ENCODE assay signal across 8 cellular contexts in the genomic region with DNA sequence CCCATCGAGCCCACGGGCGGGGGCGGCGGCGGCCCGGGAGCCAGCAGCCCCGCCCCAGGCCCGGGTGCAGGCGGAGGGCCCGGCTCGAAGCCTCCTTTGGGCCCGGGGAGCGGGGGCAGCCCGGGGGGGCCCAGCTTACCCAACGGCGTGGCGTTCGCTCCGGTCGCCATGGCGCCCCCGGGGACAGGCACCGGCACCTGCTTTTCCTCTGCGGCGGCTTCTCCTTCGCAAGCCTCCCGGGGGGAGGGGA. TPM values are rescaled to one million over a fixed set of nuclear protein-coding genes. Genes with fewer than 3 reads are reported as not detected.
A peak's percentile ranks its signal among the peaks of the same experiment; 100 is the strongest.
DNase-seq lines count a peak whose midpoint lies in the region; ATAC-seq and TF ChIP-seq lines count a peak whose summit lies in the region.

No MANE protein-coding gene starts in this region.

- ATAC-seq in HG03095 (IDR thresholded peaks at IDR 0.05; ENCODE audit: unreplicated experiment) = peak; percentile 14
- no peak for ATAC-seq in GM21390 (IDR thresholded peaks at IDR 0.05; ENCODE audit: unreplicated experiment)

- TF ChIP-seq CTCF in GM12865 (IDR thresholded peaks at IDR 0.05; ENCODE audit: insufficient read depth, low read depth, low read length, missing control alignments) = no peak
- no peak for TF ChIP-seq CTCF in MCF 10A (IDR thresholded peaks at IDR 0.05; ENCODE audit: unreplicated experiment)

- DNase-seq in GM12865 (ENCODE audit: low read depth) = no peak
- DNase-seq in MCF 10A (ENCODE audit: unreplicated experiment) = no peak
- no peak for DNase-seq in NCI-H1930 (lab: John Stamatoyannopoulos, UW)
- no peak for DNase-seq in NCI-H1417 treated with DMSO at 0.1 percent for 48 hours (lab: John Stamatoyannopoulos, UW)
- DNase-seq in glomerular visceral epithelial cell (ENCODE audit: extremely low spot score) = no peak

- H3K4me1 Mint-ChIP-seq in MCF 10A (ENCODE audit: insufficient read depth, unreplicated experiment) = peaks cover 13% of the 10 kb centered on the region

- peak overlapping the region; percentile 87 for H3K9ac ChIP-seq in mucosa of stomach (ENCODE audit: low read length)

- H3K27me3 ChIP-seq in mucosa of stomach (ENCODE audit: control insufficient read depth, insufficient read depth, low read length) = no peaks in the 10 kb centered on the region

- H3K9me3 Mint-ChIP-seq in MCF 10A (ENCODE audit: unreplicated experiment) = no peaks in the 10 kb centered on the region

- BruUV-seq in MCF 10A (replicated peaks; lab: Mats Ljungman, UMichigan) = no TSS peak

- POLR2A ChIA-PET in MCF 10A (lab: Yijun Ruan, JAX) = interaction anchor here (0.7 to 9.8 kb wide), 29 partner anchors 10 to 837 kb away, joined by 3 to 86 read pairs (median 5); a partner anchor contains a TSS

- peak overlapping the region; percentile 86 for H3K4me3 ChIP-seq in GM12865 (ENCODE audit: low read depth, low read length)
- H3K4me3 ChIP-seq in mucosa of stomach (ENCODE audit: low read length) = peak overlapping the region; percentile 31

- peak overlapping the region; percentile 98 for H3K27ac Mint-ChIP-seq in MCF 10A (ENCODE audit: low read depth, unreplicated experiment)

- CTCF ChIA-PET in MCF 10A (lab: Yijun Ruan, JAX) = interaction anchor here (0.7 to 1.8 kb wide), 5 partner anchors 22 to 495 kb away, joined by 3 to 5 read pairs (median 3); no protein-coding TSS in a partner anchor

- H3K36me3 Mint-ChIP-seq in MCF 10A (ENCODE audit: insufficient read depth, unreplicated experiment) = peaks cover 58% of the 10 kb centered on the region

- H3K36me3 ChIP-seq in mucosa of stomach (ENCODE audit: control insufficient read depth, insufficient read depth, low read length) = peaks cover 9% of the 10 kb centered on the region

- H3K9me3 ChIP-seq in mucosa of stomach (ENCODE audit: control insufficient read depth, low read length) = no peaks in the 10 kb centered on the region

- peak overlapping the region; percentile 76 for H3K4me3 Mint-ChIP-seq in MCF 10A (ENCODE audit: unreplicated experiment)

- H3K4me1 ChIP-seq in mucosa of stomach (ENCODE audit: control insufficient read depth, insufficient read depth, low read length) = peaks cover 10% of the 10 kb centered on the region

- no peaks in the 10 kb centered on the region for H3K27me3 Mint-ChIP-seq in MCF 10A (ENCODE audit: insufficient read depth, unreplicated experiment)

- intact Hi-C loops in MCF 10A (cut with micrococcal nuclease) = loop anchor here (2.0 kb wide), 1 partner anchor 33 kb away; a partner anchor contains a TSS

RNA-seq across cellular contexts. Expression of a gene that starts 0.2 kb away (rescaled TPM):
- 446 and 503 TPM in 2 replicates for total RNA-seq in MCF 10A (2022)

RNA-seq across cellular contexts. Expression of a gene that starts 18.4 kb away (rescaled TPM):
- 0.09 and 0.10 TPM in 2 replicates for total RNA-seq in MCF 10A (2022)

RNA-seq across cellular contexts. Expression of a gene that starts 24.9 kb away (rescaled TPM):
- total RNA-seq in MCF 10A (2022) = 4.9 and 6.8 TPM in 2 replicates

RNA-seq across cellular contexts. Expression of a gene that starts 32.2 kb away (rescaled TPM):
- total RNA-seq in MCF 10A (2022) = 29.2 and 33.1 TPM in 2 replicates

RNA-seq across cellular contexts. Expression of a gene that starts 34.2 kb away (rescaled TPM):
- total RNA-seq in MCF 10A (2022) = not detected in 2 replicates
